Comparison of ENCODE assay signal across 16 cellular contexts in the genomic region with DNA sequence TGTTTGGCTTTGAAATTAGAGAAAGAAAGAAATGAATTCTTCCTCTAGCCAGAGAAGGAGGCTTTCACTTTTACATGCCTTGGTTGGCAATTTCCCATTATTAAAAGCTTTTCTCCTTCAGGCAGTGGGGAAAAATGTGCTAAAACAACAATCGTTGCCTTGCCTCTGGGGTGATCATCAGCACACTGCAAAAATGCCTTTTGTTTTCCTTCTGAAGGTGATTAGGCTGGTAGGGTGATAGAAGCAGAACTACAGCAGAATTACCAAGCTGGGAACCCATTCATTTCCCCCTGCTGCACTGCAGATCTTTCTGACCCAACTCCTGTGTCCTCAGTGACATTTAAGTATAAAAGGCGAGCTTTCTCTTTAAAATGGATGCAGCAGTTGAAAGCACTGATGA. TPM values are rescaled to one million over a fixed set of nuclear protein-coding genes. Genes with fewer than 3 reads are reported as not detected.
A peak's percentile ranks its signal among the peaks of the same experiment; 100 is the strongest.
DNase-seq lines count a peak whose midpoint lies in the region; ATAC-seq and TF ChIP-seq lines count a peak whose summit lies in the region.
"Had no signal": no experiment of that assay in that cellular context is flagged by ENCODE, and none has a peak within 500 bp of the region (broad histone marks: within the 10 kb centered on the region; RNA-seq: fewer than 3 reads in every experiment).

No MANE protein-coding gene starts in this region.

- POLR2A ChIA-PET in IMR-90 (lab: Charles Lee; ENCODE audit: unreplicated experiment) = no interaction called here

- no peaks in the 10 kb centered on the region for H3K9me3 Mint-ChIP-seq in chondrocyte (ENCODE audit: low read depth)
- no peaks in the 10 kb centered on the region for H3K9me3 Mint-ChIP-seq in mesothelial cell of epicardium
- no peaks in the 10 kb centered on the region for H3K9me3 Mint-ChIP-seq in T-helper 2 cell treated with Interferon-gamma antibody and Interleukin-4, amounts not matched to agents 5 μg/mL and 100 μg/mL, for 36 hours
- H3K9me3 Mint-ChIP-seq: activated CD4-positive, alpha-beta memory T cell treated with anti-CD3 and anti-CD28 coated beads for 36 hours; activated naive CD4-positive, alpha-beta T cell treated with anti-CD3 and anti-CD28 coated beads, Interleukin-2, amount 50 U/mL, for 24 hours had no signal

- no peak overlapping the region for H4K8ac ChIP-seq in IMR-90 (ENCODE audit: low read depth in 2 of 2, low read length in 2 of 2)

- H3K4me2 ChIP-seq in IMR-90 (ENCODE audit: low read depth, low read length) = no peak overlapping the region

- H3K9ac ChIP-seq in IMR-90 (ENCODE audit: low read depth, low read length) = no peak overlapping the region

- no peaks in the 10 kb centered on the region for H3K27me3 Mint-ChIP-seq in chondrocyte (ENCODE audit: low read depth)
- no peaks in the 10 kb centered on the region for H3K27me3 Mint-ChIP-seq in mesothelial cell of epicardium (ENCODE audit: low read depth)
- H3K27me3 Mint-ChIP-seq in T-helper 2 cell treated with Interferon-gamma antibody and Interleukin-4, amounts not matched to agents 5 μg/mL and 100 μg/mL, for 36 hours (ENCODE audit: low read depth) = no peaks in the 10 kb centered on the region
- H3K27me3 Mint-ChIP-seq: activated CD4-positive, alpha-beta memory T cell treated with anti-CD3 and anti-CD28 coated beads for 36 hours; activated naive CD4-positive, alpha-beta T cell treated with anti-CD3 and anti-CD28 coated beads, Interleukin-2, amount 50 U/mL, for 24 hours had no signal

- H2BK15ac ChIP-seq in IMR-90 (ENCODE audit: low read depth, low read length) = no peak overlapping the region

- no peak overlapping the region for H3K14ac ChIP-seq in IMR-90 (replicated peaks; ENCODE audit: low read depth, low read length)

- ATAC-seq in IMR-90 (ENCODE audit: low read depth) (peak; percentile 51), thoracic aorta (ENCODE audit: insufficient number of reproducible peaks, low FRiP score, low read depth) (no peak), HG03342 (IDR thresholded peaks at IDR 0.05; ENCODE audit: unreplicated experiment) (no peak), HG02981 (IDR thresholded peaks at IDR 0.05; ENCODE audit: unreplicated experiment) (no peak)

- H4K5ac ChIP-seq in IMR-90 (ENCODE audit: low read depth, low read length) = no peak overlapping the region

- no peak overlapping the region for H2AK5ac ChIP-seq in IMR-90 (ENCODE audit: low read depth, low read length)

- H3K4me3 Mint-ChIP-seq in chondrocyte (ENCODE audit: unreplicated experiment) (no peak overlapping the region), mesothelial cell of epicardium (no peak overlapping the region)
- H3K4me3 Mint-ChIP-seq in T-helper 2 cell treated with Interferon-gamma antibody and Interleukin-4, amounts not matched to agents 5 μg/mL and 100 μg/mL, for 36 hours = no peak overlapping the region
- H3K4me3 Mint-ChIP-seq: activated CD4-positive, alpha-beta memory T cell treated with anti-CD3 and anti-CD28 coated beads for 36 hours; activated naive CD4-positive, alpha-beta T cell treated with anti-CD3 and anti-CD28 coated beads, Interleukin-2, amount 50 U/mL, for 24 hours had no signal

- no peaks in the 10 kb centered on the region for H3K9me3 ChIP-seq in IMR-90 (ENCODE audit: control insufficient read depth, insufficient read depth, low read length)
- no peaks in the 10 kb centered on the region for H3K9me3 ChIP-seq in thoracic aorta
- H3K9me3 ChIP-seq: MG63, suprapubic skin had no signal

- H4K91ac ChIP-seq in IMR-90 (ENCODE audit: insufficient read depth, low read depth, low read length) = no peak overlapping the region

- H3K4ac ChIP-seq in IMR-90 (ENCODE audit: low read depth, low read length) = no peak overlapping the region

- no peak overlapping the region for H3K18ac ChIP-seq in IMR-90 (ENCODE audit: low read depth, low read length)

- H4K20me1 ChIP-seq in IMR-90 (ENCODE audit: insufficient read depth, low read length) = no peaks in the 10 kb centered on the region

- H3K4me1 ChIP-seq in IMR-90 (ENCODE audit: control insufficient read depth, insufficient read depth, low read length) = peaks cover 7% of the 10 kb centered on the region
- no peaks in the 10 kb centered on the region for H3K4me1 ChIP-seq in thoracic aorta (ENCODE audit: control insufficient read depth in 1 of 2, low read depth in 2 of 2)

- H3K56ac ChIP-seq in IMR-90 (ENCODE audit: extremely low read depth, insufficient read depth, low read length) = no peak overlapping the region

- H2BK20ac ChIP-seq in IMR-90 (ENCODE audit: low read depth, low read length) = no peak overlapping the region

- no peak for DNase-seq in IMR-90
- no peak for DNase-seq in chondrocyte (ENCODE audit: low spot score)
- DNase-seq in mesothelial cell of epicardium (ENCODE audit: low spot score in 2 of 2, unreplicated experiment in 2 of 2) = no peak
- DNase-seq in thoracic aorta (ENCODE audit: low spot score) = no peak
- DNase-seq in T-helper 2 cell treated with Interferon-gamma antibody and Interleukin-4, amounts not matched to agents 5 μg/mL and 100 μg/mL, for 36 hours (ENCODE audit: low spot score) = no peak
- DNase-seq: activated CD4-positive, alpha-beta memory T cell treated with anti-CD3 and anti-CD28 coated beads for 36 hours; activated T-cell treated with anti-CD3 and anti-CD28 coated beads, Interleukin-2, amount 50 U/mL, for 1 hour; DMS 273 treated with DMSO at 0.1 percent for 48 hours; MG63; NCI-H226; stimulated activated CD4-positive, alpha-beta T cell treated with anti-CD3 and anti-CD28 coated beads, Interleukin-4, amount 100 ng/mL, for 4 hours had no signal

- no peak overlapping the region for H3K27ac ChIP-seq in IMR-90 (ENCODE audit: insufficient read depth, low read length)
- no peak overlapping the region for H3K27ac ChIP-seq in thoracic aorta
- H3K27ac ChIP-seq: RWPE1, suprapubic skin had no signal

- in situ Hi-C loops in IMR-90 (cut with MboI; ENCODE audit: low sequenced_read_pairs) = no loop called here

- no peak for TF ChIP-seq POLR2A in IMR-90 (IDR thresholded peaks at IDR 0.05; ENCODE audit: low read depth, low read length)

- no peaks in the 10 kb centered on the region for H3K79me1 ChIP-seq in IMR-90 (ENCODE audit: low read depth in 1 of 2, low read length in 2 of 2)

- no TSS peak for BruUV-seq in IMR-90 (replicated peaks; lab: Mats Ljungman, UMichigan)

- no CpG with 5 or more reads among the region's 2 CpGs for WGBS in IMR-90 (ENCODE audit: extremely low coverage in 2 of 2, insufficient read length in 1 of 2), 2 experiments

- H2AK9ac ChIP-seq in IMR-90 (replicated peaks; ENCODE audit: low read depth, low read length, poor library complexity) = no peak overlapping the region

- no peak overlapping the region for H3K23ac ChIP-seq in IMR-90 (ENCODE audit: low read depth, low read length)

- H3K4me3 ChIP-seq in IMR-90 (ENCODE audit: insufficient read depth, low read depth, low read length) (no peak overlapping the region), thoracic aorta (peak overlapping the region; percentile 18)
- H3K4me3 ChIP-seq: MG63, suprapubic skin had no signal

- CTCF ChIA-PET in IMR-90 (lab: Yijun Ruan, JAX) = no interaction called here

- TF ChIP-seq CTCF in IMR-90 (conservative IDR thresholded peaks at IDR 0.05; ENCODE audit: low read depth, low read length) = no peak
- no peak for TF ChIP-seq CTCF in chondrocyte (IDR thresholded peaks at IDR 0.05)
- no peak for TF ChIP-seq CTCF in mesothelial cell of epicardium (IDR thresholded peaks at IDR 0.05; ENCODE audit: unreplicated experiment)
- no peak for TF ChIP-seq CTCF in thoracic aorta (IDR thresholded peaks at IDR 0.05)

- no peak overlapping the region for H2BK5ac ChIP-seq in IMR-90 (ENCODE audit: low read depth, low read length, poor library complexity, severe bottlenecking)

- H3K36me3 Mint-ChIP-seq in chondrocyte (ENCODE audit: low read depth) = no peaks in the 10 kb centered on the region
- peaks cover 3% of the 10 kb centered on the region for H3K36me3 Mint-ChIP-seq in mesothelial cell of epicardium
- H3K36me3 Mint-ChIP-seq in T-helper 2 cell treated with Interferon-gamma antibody and Interleukin-4, amounts not matched to agents 5 μg/mL and 100 μg/mL, for 36 hours (ENCODE audit: low read depth) = no peaks in the 10 kb centered on the region

- H3K27ac Mint-ChIP-seq in chondrocyte (ENCODE audit: unreplicated experiment) = peak overlapping the region; percentile 23
- peak overlapping the region; percentile 88 for H3K27ac Mint-ChIP-seq in mesothelial cell of epicardium
- no peak overlapping the region for H3K27ac Mint-ChIP-seq in T-helper 2 cell treated with Interferon-gamma antibody and Interleukin-4, amounts not matched to agents 5 μg/mL and 100 μg/mL, for 36 hours
- H3K27ac Mint-ChIP-seq: activated CD4-positive, alpha-beta memory T cell treated with anti-CD3 and anti-CD28 coated beads for 36 hours; activated naive CD4-positive, alpha-beta T cell treated with anti-CD3 and anti-CD28 coated beads, Interleukin-2, amount 50 U/mL, for 24 hours had no signal

- H3K4me1 Mint-ChIP-seq in chondrocyte (ENCODE audit: low read depth) (peaks cover 43% of the 10 kb centered on the region), mesothelial cell of epicardium (peaks cover 49% of the 10 kb centered on the region)
- no peaks in the 10 kb centered on the region for H3K4me1 Mint-ChIP-seq in T-helper 2 cell treated with Interferon-gamma antibody and Interleukin-4, amounts not matched to agents 5 μg/mL and 100 μg/mL, for 36 hours (ENCODE audit: low read depth)
- H3K4me1 Mint-ChIP-seq: activated naive CD4-positive, alpha-beta T cell treated with anti-CD3 and anti-CD28 coated beads, Interleukin-2, amount 50 U/mL, for 24 hours had no signal

- H2BK120ac ChIP-seq in IMR-90 (ENCODE audit: low read depth, low read length) = no peak overlapping the region

- H3K36me3 ChIP-seq in IMR-90 (ENCODE audit: control insufficient read depth, insufficient read depth, low read length) (no peaks in the 10 kb centered on the region), thoracic aorta (no peaks in the 10 kb centered on the region)
- H3K36me3 ChIP-seq: MG63, suprapubic skin had no signal

- intact Hi-C loops in IMR-90 (cut with micrococcal nuclease) = no loop called here

- H2AFZ ChIP-seq in IMR-90 (replicated peaks; ENCODE audit: low read length, poor library complexity) = no peak overlapping the region

- dilution Hi-C loops in IMR-90 (cut with HindIII; ENCODE audit: low sequenced_read_pairs, unreplicated experiment) = no loop called here

- H3K27me3 ChIP-seq in IMR-90 (ENCODE audit: control insufficient read depth, insufficient read depth, low read length) (no peaks in the 10 kb centered on the region), thoracic aorta (replicated peaks; ENCODE audit: insufficient read depth) (no peaks in the 10 kb centered on the region)
- H3K27me3 ChIP-seq: MG63, suprapubic skin had no signal

- no peak for TF ChIP-seq RAD21 in IMR-90 (IDR thresholded peaks at IDR 0.05; ENCODE audit: low read length)

- H3K9me1 ChIP-seq in IMR-90 (ENCODE audit: insufficient read depth, low read length) = no peaks in the 10 kb centered on the region

RNA-seq across cellular contexts. Expression of a gene that starts 22.2 kb away (rescaled TPM):
- total RNA-seq in IMR-90 (2012; rRNA removed) (1.7 and 1.8 TPM in 2 replicates), chondrocyte (35.1 to 138 TPM (median 37.4 TPM) in 3 replicates), mesothelial cell of epicardium (242 to 270 TPM (median 243 TPM) in 3 replicates), thoracic aorta (100 to 1,000 TPM in 1 of 2 donors, 10 to 100 TPM in 1; 55.4 to 126 TPM)
- polyA plus RNA-seq in IMR-90 (2012; rRNA removed) = 0.55 and 0.63 TPM in 2 replicates
- polyA plus RNA-seq in IMR-90 (2012; cell fraction: cytosol; rRNA removed) = 0.11 and 0.47 TPM in 2 replicates
- 0.18 and 1.1 TPM in 2 replicates for polyA plus RNA-seq in IMR-90 (2012; cell fraction: nucleus; rRNA removed; ENCODE audit: low replicate concordance)

Comparison
In these comparisons a context has a peak if more than half of its experiments do, and no peak if none do; other contexts are left out.
1. RNA of a gene that starts 22.2 kb away (total RNA-seq): 242 to 270 TPM in mesothelial cell of epicardium, 55.4 to 126 TPM in thoracic aorta and 35.1 to 138 TPM in chondrocyte; 1.7 to 1.8 TPM in IMR-90; every median in the first group is over 10 times any median in the second.